19 cellular contexts compared by ENCODE assay signal in the genomic region with DNA sequence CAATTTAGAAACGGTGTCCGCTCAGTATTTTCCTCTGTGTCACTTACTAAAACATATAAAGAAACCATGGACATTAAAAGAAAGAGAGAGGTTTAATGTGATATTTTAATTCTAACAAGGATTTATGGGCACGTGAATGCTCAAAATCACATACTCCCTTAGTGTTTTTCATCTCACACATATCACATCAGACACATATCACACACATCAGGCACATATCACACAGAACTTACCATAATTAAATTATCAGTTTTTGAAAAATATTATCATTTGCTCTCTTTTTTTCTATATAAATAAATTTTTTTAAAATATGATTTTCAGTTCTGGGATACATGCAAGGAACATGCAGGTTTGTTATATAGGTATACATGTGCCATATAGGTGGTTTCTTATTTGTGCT. TPM values are rescaled to one million over a fixed set of nuclear protein-coding genes. Genes with fewer than 3 reads are reported as not detected.
"Had no signal": no experiment of that assay in that cellular context is flagged by ENCODE, and none has a peak within 500 bp of the region (broad histone marks: within the 10 kb centered on the region; RNA-seq: fewer than 3 reads in every experiment).

No MANE protein-coding gene starts in this region.

RNA-seq across cellular contexts. Expression of gene GOLGA8F, which starts 42.0 kb away (rescaled TPM):
- total RNA-seq: activated CD4-positive, alpha-beta T cell treated with anti-CD3 and anti-CD28 coated beads for 36 hours; activated CD8-positive, alpha-beta memory T cell treated with anti-CD3 and anti-CD28 coated beads, Interleukin-2, amount 10 ng/mL, durations not matched to agents 7 days and 5 days; activated CD8-positive, alpha-beta T cell treated with anti-CD3 and anti-CD28 coated beads, Interleukin-2, amount 10 ng/mL, durations not matched to agents 7 days and 5 days; activated T-helper 2 cell treated with anti-CD3 and anti-CD28 coated beads, Interferon-gamma antibody, Interleukin-2, Interleukin-4, amounts not matched to agents 10 μg/mL and 5 μg/mL and 100 μg/mL, durations not matched to agents 14 hours and 24 hours and 36 hours; body of pancreas; cardiac septum; endothelial cell of umbilical vein; foreskin keratinocyte; glomerular endothelial cell; heart right ventricle; left lung; lung microvascular endothelial cell; naive thymus-derived CD4-positive, alpha-beta T cell; psoas muscle; sigmoid colon; T-helper 1 cell treated with Interleukin-12 subunit alpha and Interleukin-12 subunit beta and Interleukin-4 antibody, amounts not matched to agents 30 ng/mL and 1 ng/mL, for 36 hours; transverse colon had no signal
- polyA plus RNA-seq: endothelial cell of umbilical vein; esophagus; foreskin keratinocyte; heart right ventricle; naive thymus-derived CD4-positive, alpha-beta T cell; neural cell; psoas muscle; sigmoid colon had no signal
